8 cellular contexts compared by ENCODE assay signal in genomic region chr2:210002158-210003157, GRCh38. TPM values are rescaled to one million over a fixed set of nuclear protein-coding genes. Genes with fewer than 3 reads are reported as not detected.
DNase-seq lines count a peak whose midpoint lies in the region; ATAC-seq and TF ChIP-seq lines count a peak whose summit lies in the region.

Gene RPE (plus strand): TSS chr2:210002638. CDS start chr2:210002662, 24 bp downstream.

- peaks cover 9 to 30% of the 10 kb centered on the region in 2 experiments for H3K36me3 ChIP-seq in SK-N-SH (replicated peaks in 1 of 2; ENCODE audit: control insufficient read depth in 1 of 2, insufficient read depth in 2 of 2, low read length in 1 of 2)

- peak; percentile 81 for DNase-seq in GM04504 (ENCODE audit: low read depth)
- peak; percentile 92 for DNase-seq in NCI-H1048 (lab: John Stamatoyannopoulos, UW)
- DNase-seq in SK-N-SH = peak; percentile 95
- DNase-seq in activated naive CD4-positive, alpha-beta T cell treated with anti-CD3 and anti-CD28 coated beads, Interleukin-2, amount 50 U/mL, for 16 hours = peak; percentile 99
- DNase-seq in germinal center (ENCODE audit: low spot score) = peak; percentile 93
- DNase-seq in non-pigmented ciliary epithelial cell (ENCODE audit: low read depth) = peak; percentile 68
- peak; percentile 97 for DNase-seq in superior temporal gyrus (ENCODE audit: extremely low spot score)

- peak within 1 kb of the TSS; percentile 54 to 87; a peak in 3 of 4 replicates for H3K27ac ChIP-seq in SK-N-SH (ENCODE audit: low read depth in 2 of 2, low read length in 1 of 2)

- 2% methylated on average over 26 of the region's 58 CpGs for WGBS in SK-N-SH (ENCODE audit: low lambda C conversion rate)

- no peaks in the 10 kb centered on the region for H3K27me3 ChIP-seq in SK-N-SH (ENCODE audit: insufficient read depth)

- no peaks in the 10 kb centered on the region for H3K9me3 ChIP-seq in SK-N-SH

- peak within 1 kb of the TSS; percentile 94 for H2AFZ ChIP-seq in SK-N-SH (ENCODE audit: low read depth)

- peak within 1 kb of the TSS; percentile 81 for H3K9ac ChIP-seq in SK-N-SH

- TF ChIP-seq EP300 in SK-N-SH (IDR thresholded peaks at IDR 0.05; ENCODE audit: borderline replicate concordance in 1 of 2, low read depth in 1 of 2, low read length in 1 of 2) = no peak

- peak within 1 kb of the TSS; percentile 78 for H3K4me2 ChIP-seq in SK-N-SH

- CTCF ChIA-PET in SK-N-SH (lab: Yijun Ruan, JAX) = interaction anchor here (0.6 to 1.1 kb wide), 3 partner anchors 194 to 238 kb away, joined by 3 to 4 read pairs (median 3); no protein-coding TSS in a partner anchor

- ATAC-seq in HG02571 (IDR thresholded peaks at IDR 0.05; ENCODE audit: unreplicated experiment) = peak; percentile 100

- TF ChIP-seq CTCF in SK-N-SH (IDR thresholded peaks at IDR 0.05) = no peak

- POLR2A ChIA-PET in SK-N-SH (lab: Yijun Ruan, JAX) = no interaction called here

- peaks cover 51% of the 10 kb centered on the region for H3K79me2 ChIP-seq in SK-N-SH (ENCODE audit: insufficient read depth)

- H4K20me1 ChIP-seq in SK-N-SH (ENCODE audit: insufficient read depth) = peaks cover 32% of the 10 kb centered on the region

- H3K9me2 ChIP-seq in SK-N-SH = no peaks in the 10 kb centered on the region

- TF ChIP-seq RAD21 in SK-N-SH (IDR thresholded peaks at IDR 0.05; ENCODE audit: low read length) = no peak

- H3F3A ChIP-seq in SK-N-SH (replicated peaks; ENCODE audit: insufficient read depth) = no peaks in the 10 kb centered on the region

- peak within 1 kb of the TSS; percentile 97 to 99 for H3K4me3 ChIP-seq in SK-N-SH (ENCODE audit: low read depth in 2 of 2, low read length in 1 of 2)

- H3K4me1 ChIP-seq in SK-N-SH (ENCODE audit: control insufficient read depth in 1 of 2, insufficient read depth in 2 of 2, low read depth in 1 of 2, low read length in 1 of 2) = peaks cover 7 to 17% of the 10 kb centered on the region in 2 experiments

TF ChIP-seq in SK-N-SH, 30 proteins besides CTCF, POLR2A, EP300 and RAD21:
- TF ChIP-seq GABPA (IDR thresholded peaks at IDR 0.05; ENCODE audit: low read depth) = peak; percentile 94
- TF ChIP-seq POLR2AphosphoS5 (IDR thresholded peaks at IDR 0.05; ENCODE audit: low read depth, low read length) = peak; percentile 93
- TF ChIP-seq RCOR1 (IDR thresholded peaks at IDR 0.05; ENCODE audit: low read length) = no peak
- peak; percentile 88 for TF ChIP-seq ELF1 (IDR thresholded peaks at IDR 0.05)
- TF ChIP-seq CHD2 (IDR thresholded peaks at IDR 0.05; ENCODE audit: low read length, partially characterized antibody) = peak; percentile 27
- TF ChIP-seq RXRA (IDR thresholded peaks at IDR 0.05; ENCODE audit: borderline replicate concordance, low read depth) = no peak
- peak; percentile 83 for TF ChIP-seq YY1 (IDR thresholded peaks at IDR 0.05; ENCODE audit: low read depth)
- TF ChIP-seq TAF1 (IDR thresholded peaks at IDR 0.05; ENCODE audit: borderline replicate concordance, low read depth, low read length) = peak; percentile 83
- TF ChIP-seq SIN3A (IDR thresholded peaks at IDR 0.05; ENCODE audit: borderline replicate concordance, low read depth, low read length) = 0 out of 2 replicates have a peak, but pooled peaks have one; percentile 67
- TF ChIP-seq MXI1 (IDR thresholded peaks at IDR 0.05; ENCODE audit: low read depth, low read length) = peak; percentile 87
- peak; percentile 68 for TF ChIP-seq MAX (IDR thresholded peaks at IDR 0.05; ENCODE audit: low read depth)
- no peak for TF ChIP-seq ZBTB33 (IDR thresholded peaks at IDR 0.05; ENCODE audit: borderline replicate concordance, low read depth)

RNA-seq across cellular contexts. Expression of gene RPE, which starts in this region (rescaled TPM):
- 62.9 and 86.6 TPM in 2 replicates for polyA plus RNA-seq in SK-N-SH (2012; rRNA removed)
- polyA plus RNA-seq in SK-N-SH (2012; cell fraction: cytosol; rRNA removed) = 56.7 and 69.7 TPM in 2 replicates
- 48.2 and 62.1 TPM in 2 replicates for polyA plus RNA-seq in SK-N-SH (2012; cell fraction: nucleus; rRNA removed)

Comparison
In these comparisons a context has a peak if more than half of its experiments do, and no peak if none do; other contexts are left out.
1. Peak in every context shown above with its lines: DNase-seq, ATAC-seq, H3K4me3 ChIP-seq and H3K27ac ChIP-seq.